23 cellular contexts compared by ENCODE assay signal in genomic region chr16:87561200-87562105, GRCh38. TPM values are rescaled to one million over a fixed set of nuclear protein-coding genes. Genes with fewer than 3 reads are reported as not detected.
A peak's percentile ranks its signal among the peaks of the same experiment; 100 is the strongest.
DNase-seq lines count a peak whose midpoint lies in the region; ATAC-seq and TF ChIP-seq lines count a peak whose summit lies in the region.
"Had no signal": no experiment of that assay in that cellular context is flagged by ENCODE, and none has a peak within 500 bp of the region (broad histone marks: within the 10 kb centered on the region; RNA-seq: fewer than 3 reads in every experiment).

No MANE protein-coding gene starts in this region.

- no peaks in the 10 kb centered on the region for H3K79me2 ChIP-seq in GM23338 (replicated peaks; ENCODE audit: insufficient read depth)

- no peak overlapping the region for H3K4me3 Mint-ChIP-seq in GM23338
- H3K4me3 Mint-ChIP-seq: CD4-positive, alpha-beta T cell; HFFc6; IgD-negative memory B cell had no signal

- no peaks in the 10 kb centered on the region for H3K79me1 ChIP-seq in neuronal stem cell (ENCODE audit: low read depth, low read length)

- no peak overlapping the region for H2BK120ac ChIP-seq in neuronal stem cell (ENCODE audit: low read depth, low read length)

- H3K4me3 ChIP-seq in GM23338 = no peak overlapping the region
- H3K4me3 ChIP-seq in NT2/D1 (ENCODE audit: insufficient read length, low read depth) = no peak overlapping the region
- no peak overlapping the region for H3K4me3 ChIP-seq in neuronal stem cell (ENCODE audit: low read length in 2 of 2)
- H3K4me3 ChIP-seq: A549; BLaER1 treated with 17β-estradiol and CSF1 and Interleukin-3, amounts not matched to agents 10 nM and 100 nM; GM12878; HAP-1; PC-9; SJSA1 had no signal

- H3K27me3 ChIP-seq in GM23338 (ENCODE audit: insufficient read depth) (no peaks in the 10 kb centered on the region), NT2/D1 (ENCODE audit: insufficient read depth, insufficient read length) (no peaks in the 10 kb centered on the region), neuronal stem cell (ENCODE audit: control insufficient read depth in 3 of 3, insufficient read depth in 3 of 3, low read depth in 1 of 3, low read length in 3 of 3) (peaks cover 0 to 5% (median 0%) of the 10 kb centered on the region in 3 experiments)
- H3K27me3 ChIP-seq: SJSA1 had no signal

- no peaks in the 10 kb centered on the region for H4K20me1 ChIP-seq in GM23338 (replicated peaks; ENCODE audit: insufficient read depth)

- ATAC-seq in GM23338 = no peak

- H3K9ac ChIP-seq in NT2/D1 (ENCODE audit: insufficient read length, low read depth) = peak overlapping the region; percentile 59
- H3K9ac ChIP-seq in neuronal stem cell (ENCODE audit: low read depth, low read length, poor library complexity) = no peak overlapping the region
- H3K9ac ChIP-seq: BLaER1 treated with 17β-estradiol and CSF1 and Interleukin-3, amounts not matched to agents 10 nM and 100 nM had no signal

- H3K9me3 Mint-ChIP-seq in GM23338 = peaks cover 15% of the 10 kb centered on the region; the same call in 2 of the 3 replicates
- H3K9me3 Mint-ChIP-seq: CD4-positive, alpha-beta T cell had no signal

- DNase-seq in GM23338 (ENCODE audit: low spot score) = no peak
- DNase-seq in NT2/D1 (ENCODE audit: low read depth, low spot score) = no peak
- DNase-seq in cerebellum (ENCODE audit: low spot score) = peak; percentile 78
- DNase-seq in neuronal stem cell (ENCODE audit: low spot score) = no peak
- no peak for DNase-seq in DMS79 (lab: John Stamatoyannopoulos, UW)
- DNase-seq in mesenteric fat pad (ENCODE audit: low spot score) = no peak
- no peak for DNase-seq in EL
- DNase-seq: AML-193; CD4-positive, alpha-beta T cell; GDM1; HFFc6; Kasumi-1; NCI-H146; NCI-H1930; NCI-H446 had no signal

- H3K14ac ChIP-seq in neuronal stem cell (ENCODE audit: low read length) = no peak overlapping the region

- H3K27ac ChIP-seq in GM23338 (ENCODE audit: low read depth) (no peak overlapping the region), neuronal stem cell (replicated peaks; ENCODE audit: low read length) (no peak overlapping the region)
- H3K27ac ChIP-seq: BLaER1 treated with 17β-estradiol and CSF1 and Interleukin-3, amounts not matched to agents 10 nM and 100 nM; PC-9; SJSA1 had no signal

- TF ChIP-seq CTCF in GM23338 (conservative IDR thresholded peaks at IDR 0.05; ENCODE audit: low read depth in 2 of 2) = no peak

- peak overlapping the region; percentile 35 for H2BK12ac ChIP-seq in neuronal stem cell (ENCODE audit: low read length)

- no peak overlapping the region for H2BK5ac ChIP-seq in neuronal stem cell (ENCODE audit: low read length)

- H2AFZ ChIP-seq in GM23338 (peak overlapping the region; percentile 74; the same call in 1 of the 2 replicates), neuronal stem cell (ENCODE audit: low read length) (no peak overlapping the region)
- H2AFZ ChIP-seq: PC-9 had no signal

- no peaks in the 10 kb centered on the region; the same call in 1 of the 3 replicates for H3K4me1 Mint-ChIP-seq in GM23338
- H3K4me1 Mint-ChIP-seq: IgD-negative memory B cell had no signal

- H2AK5ac ChIP-seq in neuronal stem cell (ENCODE audit: low read depth, low read length) = peak overlapping the region; percentile 20

- peaks cover 9% of the 10 kb centered on the region; the same call in 1 of the 2 replicates for H3K9me3 ChIP-seq in NT2/D1 (ENCODE audit: insufficient read depth, low read length)
- peaks cover 0 to 9% of the 10 kb centered on the region in 2 donors for H3K9me3 ChIP-seq in neuronal stem cell (replicated peaks in 1 of 2; ENCODE audit: control insufficient read depth in 2 of 2, insufficient read depth in 1 of 2, low read depth in 1 of 2, low read length in 2 of 2)
- H3K9me3 ChIP-seq: A549, HAP-1, SJSA1 had no signal

- no CpG with 5 or more reads among the region's 29 CpGs for WGBS in neuronal stem cell (ENCODE audit: extremely low coverage in 2 of 2, insufficient read length in 2 of 2, insufficient replicate concordance in 1 of 2), 2 donors

- no peaks in the 10 kb centered on the region for H3K36me3 Mint-ChIP-seq in GM23338 (ENCODE audit: low read depth)

- H2BK15ac ChIP-seq in neuronal stem cell (ENCODE audit: low read length) = peak overlapping the region; percentile 83

- H3K27ac Mint-ChIP-seq in GM23338 = no peak overlapping the region
- H3K27ac Mint-ChIP-seq: CD4-positive, alpha-beta T cell; HFFc6; IgD-negative memory B cell had no signal

- H3K9me2 ChIP-seq in GM23338 (ENCODE audit: insufficient read depth) = no peaks in the 10 kb centered on the region

- no peaks in the 10 kb centered on the region for H3K4me1 ChIP-seq in GM23338 (ENCODE audit: insufficient read depth)
- H3K4me1 ChIP-seq in NT2/D1 (ENCODE audit: insufficient read depth, insufficient read length) = peaks cover 16% of the 10 kb centered on the region
- H3K4me1 ChIP-seq in neuronal stem cell (ENCODE audit: control insufficient read depth in 2 of 2, insufficient read depth in 1 of 2, low read depth in 1 of 2, low read length in 2 of 2) = peaks cover 4 to 19% of the 10 kb centered on the region in 2 donors
- H3K4me1 ChIP-seq: A549, HAP-1 had no signal

- no peak overlapping the region for H4K91ac ChIP-seq in neuronal stem cell (ENCODE audit: low read depth, low read length, poor library complexity)

- peaks cover 13% of the 10 kb centered on the region for H3K27me3 Mint-ChIP-seq in GM23338 (ENCODE audit: insufficient read depth, low read depth, poor library complexity)
- H3K27me3 Mint-ChIP-seq: IgD-negative memory B cell had no signal

- peak overlapping the region; percentile 33 for H3K18ac ChIP-seq in neuronal stem cell (ENCODE audit: low read length)

- H3K4ac ChIP-seq in neuronal stem cell (ENCODE audit: low read length) = no peak overlapping the region

- H3K36me3 ChIP-seq in GM23338 (ENCODE audit: insufficient read depth) (no peaks in the 10 kb centered on the region), NT2/D1 (ENCODE audit: insufficient read depth, insufficient read length, low read length) (no peaks in the 10 kb centered on the region), neuronal stem cell (replicated peaks in 1 of 2; ENCODE audit: control insufficient read depth in 2 of 2, insufficient read depth in 2 of 2, low read length in 2 of 2) (no peaks in the 10 kb centered on the region)
- H3K36me3 ChIP-seq: BLaER1 treated with 17β-estradiol and CSF1 and Interleukin-3, amounts not matched to agents 10 nM and 100 nM; HAP-1; SJSA1 had no signal

- H3F3A ChIP-seq in GM23338 (replicated peaks; ENCODE audit: low read depth) = peaks cover 6% of the 10 kb centered on the region; the same call in 1 of the 2 replicates

- H3K23ac ChIP-seq in neuronal stem cell (ENCODE audit: low read depth, low read length, poor library complexity) = no peak overlapping the region

- no peak overlapping the region for H4K8ac ChIP-seq in neuronal stem cell (ENCODE audit: low read depth, low read length)

- H3K4me2 ChIP-seq in GM23338 (no peak overlapping the region), neuronal stem cell (ENCODE audit: insufficient read depth, low read length, poor library complexity, severe bottlenecking) (no peak overlapping the region)
- H3K4me2 ChIP-seq: A549, PC-9 had no signal

TF ChIP-seq in GM23338, 12 proteins besides CTCF, POLR2A, EP300 and RAD21 (continues in another document):
- TF ChIP-seq ETS1 (IDR thresholded peaks at IDR 0.05) (no peak), ZNF331 (CRISPR knock-in tag; IDR thresholded peaks at IDR 0.05; ENCODE audit: low read depth) (no peak), JUNB (IDR thresholded peaks at IDR 0.05; ENCODE audit: unreplicated experiment) (no peak), EZH2 (IDR thresholded peaks at IDR 0.05; ENCODE audit: low read depth, unreplicated experiment) (no peak)

RNA-seq across cellular contexts. Expression of gene JPH3, which starts 40.9 kb away (rescaled TPM):
- total RNA-seq in GM23338 (2014; rRNA removed; shearing (Covaris generic)) = 35.2 and 38.3 TPM in 2 replicates
- polyA plus RNA-seq in GM23338 (2016; fragmentation: Nextera tagmentation; extraction: Ambion mirVana) = 8.4 and 8.8 TPM in 2 replicates
- 21.4 TPM for total RNA-seq in cerebellum
- 18.1 TPM for polyA plus RNA-seq in neuronal stem cell (2013, experiment 1 of 2)
- polyA plus RNA-seq in neuronal stem cell (2013, experiment 2 of 2) = 17.6 TPM
- total RNA-seq in mesenteric fat pad = 0.16 TPM
- total RNA-seq: CD4-positive, alpha-beta T cell; GM12878; HFFc6; PC-9; T-helper 2 cell treated with Interferon-gamma antibody and Interleukin-4, amounts not matched to agents 100 ng/mL and 5 ng/mL, for 36 hours had no signal
- polyA plus RNA-seq: IgD-negative memory B cell had no signal

Comparison
In these comparisons a context has a peak if more than half of its experiments do, and no peak if none do; other contexts are left out.
1. RNA of gene JPH3, which starts 40.9 kb away (total RNA-seq): 35.2 to 38.3 TPM in GM23338 and 21.4 TPM in cerebellum (single experiment); 0.16 TPM in mesenteric fat pad (single experiment); every median in the first group is over 10 times any median in the second.